Comparison of ENCODE assay signal across 8 cellular contexts in the genomic region with DNA sequence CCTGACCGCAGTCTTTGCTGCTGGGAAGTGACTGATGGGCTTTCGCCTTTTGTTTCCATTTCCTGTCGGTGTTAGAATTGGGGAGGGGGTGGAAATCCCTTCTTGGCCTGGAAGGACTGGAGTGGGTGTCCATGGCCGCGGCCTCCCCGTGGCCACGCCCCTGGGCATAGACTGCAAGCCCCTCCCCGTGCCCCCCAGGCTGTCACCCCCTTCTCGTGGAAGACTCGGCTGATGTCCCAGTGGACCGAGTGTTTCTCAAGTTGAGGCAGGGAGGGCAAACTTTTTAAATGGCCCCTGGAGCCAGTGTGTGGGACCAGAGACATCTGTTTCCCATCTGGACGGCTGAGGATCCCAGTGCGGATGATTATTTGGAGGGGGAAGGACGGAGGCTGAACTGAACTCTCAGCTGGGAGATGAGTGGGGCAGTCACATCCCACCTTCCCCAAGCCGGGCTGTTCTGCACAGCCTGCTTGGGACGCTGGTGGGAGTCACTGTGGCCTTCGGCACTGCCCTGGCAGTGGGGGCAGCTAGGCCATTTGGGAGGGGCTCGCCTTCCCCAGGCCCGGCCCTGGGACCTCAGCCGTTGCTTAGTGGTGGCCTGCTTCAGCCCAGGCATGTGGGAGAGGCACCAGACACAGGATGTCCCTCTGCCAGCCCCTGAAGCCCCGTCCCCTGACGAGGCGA. TPM values are rescaled to one million over a fixed set of nuclear protein-coding genes. Genes with fewer than 3 reads are reported as not detected.
DNase-seq lines count a peak whose midpoint lies in the region; ATAC-seq and TF ChIP-seq lines count a peak whose summit lies in the region.

No MANE protein-coding gene starts in this region.

- peak in 1 of 4 donors; percentile 1 for ATAC-seq in psoas muscle

- H3K4me3 ChIP-seq in GM12864 (ENCODE audit: low read depth, low read length) (peak overlapping the region; percentile 93), foreskin fibroblast (ENCODE audit: low read depth in 1 of 2, low read length in 2 of 2) (peak overlapping the region; percentile 87 to 96), psoas muscle (peak overlapping the region; percentile 93)

- H3K27ac ChIP-seq in VCaP (peak overlapping the region; percentile 89; the same call in 1 of the 2 replicates), psoas muscle (peak overlapping the region; percentile 85)

- no peaks in the 10 kb centered on the region for H3K36me3 ChIP-seq in psoas muscle (ENCODE audit: insufficient read depth in 1 of 2, low read depth in 1 of 2)

- TF ChIP-seq CTCF in GM12864 (IDR thresholded peaks at IDR 0.05; ENCODE audit: low read depth, low read length, missing control alignments): no peak
- no peak for TF ChIP-seq CTCF in VCaP (conservative IDR thresholded peaks at IDR 0.05)
- TF ChIP-seq CTCF in foreskin fibroblast (IDR thresholded peaks at IDR 0.05; ENCODE audit: low read depth, low read length): no peak
- TF ChIP-seq CTCF in psoas muscle (IDR thresholded peaks at IDR 0.05): no peak

- H3K27me3 ChIP-seq in psoas muscle (ENCODE audit: insufficient read depth in 3 of 3, low read length in 2 of 3): no peaks in the 10 kb centered on the region

- DNase-seq in GM12864 (ENCODE audit: low read depth) (no peak), foreskin fibroblast (peak; percentile 75 to 91), psoas muscle (peak; percentile 68 to 72), SKM-1 (lab: John Stamatoyannopoulos, UW; ENCODE audit: unreplicated experiment) (no peak), LoVo (ENCODE audit: low spot score) (no peak), NCI-H1092 (lab: John Stamatoyannopoulos, UW) (no peak), NCI-H1436 (lab: John Stamatoyannopoulos, UW) (no peak)

- H3K9me3 ChIP-seq in psoas muscle: no peaks in the 10 kb centered on the region

- intact Hi-C loops in psoas muscle (cut with DNase I): loop anchor here in 1 of 2 donors (5.0 kb wide), 1 partner anchor 66 kb away; no protein-coding TSS in a partner anchor

- H3K4me1 ChIP-seq in psoas muscle: peaks cover 48% of the 10 kb centered on the region

- WGBS in psoas muscle, 3 donors: 26 to 37% (median 27%) methylated on average over 23 of the region's 23 CpGs

RNA-seq across cellular contexts. Expression of a gene that starts 1.6 kb away (rescaled TPM):
- total RNA-seq in psoas muscle: 100 to 1,000 TPM in 3 of 4 donors, 10 to 100 TPM in 1; 88.7 to 136 (median 117) TPM
- polyA plus RNA-seq in psoas muscle: 100 to 1,000 TPM in 1 of 3 donors, 10 to 100 TPM in 2; 75.9 to 155 (median 90.1) TPM

RNA-seq across cellular contexts. Expression of a gene that starts 21.9 kb away (rescaled TPM):
- 10 to 100 TPM; 43.4 to 65.5 (median 51.7) TPM for total RNA-seq in psoas muscle
- 100 to 1,000 TPM in 2 of 3 donors, 10 to 100 TPM in 1; 76.6 to 114 (median 107) TPM for polyA plus RNA-seq in psoas muscle

Comparison
In these comparisons a context has a peak if more than half of its experiments do, and no peak if none do; other contexts are left out.
1. DNase-seq: peak in foreskin fibroblast (2 of 2) and psoas muscle (2 of 2); none in GM12864 (single experiment), SKM-1 (single experiment), LoVo (single experiment), NCI-H1092 (single experiment) and NCI-H1436 (single experiment).
2. Peak in every context shown above with its lines, with median percentiles within 50 percentile points of each other: H3K4me3 ChIP-seq.